Comparison of ENCODE assay signal across 7 cellular contexts in genomic region chr7:1045038-1045726, GRCh38. TPM values are rescaled to one million over a fixed set of nuclear protein-coding genes. Genes with fewer than 3 reads are reported as not detected.
DNase-seq lines count a peak whose midpoint lies in the region; ATAC-seq, FAIRE-seq and TF ChIP-seq lines count a peak whose summit lies in the region.

No MANE protein-coding gene starts in this region.

- H3K79me2 ChIP-seq in keratinocyte (ENCODE audit: control insufficient read depth, insufficient read depth, low read length) = peaks cover 13% of the 10 kb centered on the region

- peak overlapping the region; percentile 58 for H3K27ac Mint-ChIP-seq in activated T-helper 17 cell treated with anti-CD3 and anti-CD28 coated beads, Interleukin-2, amount 50 U/mL, for 72 hours

- no peak for FAIRE-seq in keratinocyte (lab: Jason Lieb, UNC)

- peak overlapping the region; percentile 72 for H3K4me2 ChIP-seq in keratinocyte (ENCODE audit: control insufficient read depth, extremely low read depth, insufficient read depth, low read depth, low read length)

- no peak for TF ChIP-seq EP300 in stomach (IDR thresholded peaks at IDR 0.05)

- H3K36me3 ChIP-seq in keratinocyte (ENCODE audit: control insufficient read depth in 2 of 2, extremely low read depth in 1 of 2, insufficient read depth in 2 of 2, low read length in 2 of 2) = no peaks in the 10 kb centered on the region
- H3K36me3 ChIP-seq in stomach = no peaks in the 10 kb centered on the region

- no peak for TF ChIP-seq CTCF in HL-60 (IDR thresholded peaks at IDR 0.05; ENCODE audit: insufficient read depth, low read length)
- TF ChIP-seq CTCF in keratinocyte (optimal IDR thresholded peaks at IDR 0.05 in 1 of 3, IDR thresholded peaks at IDR 0.05 in 1 of 3, conservative IDR thresholded peaks at IDR 0.05 in 1 of 3; ENCODE audit: extremely low read depth in 1 of 3, insufficient read depth in 2 of 3, low read length in 3 of 3) = no peak
- peak in 3 of 7 experiments; percentile 2 to 4 (median 2) for TF ChIP-seq CTCF in stomach (IDR thresholded peaks at IDR 0.05)

- peaks cover 44% of the 10 kb centered on the region for H3K4me1 Mint-ChIP-seq in activated T-helper 17 cell treated with anti-CD3 and anti-CD28 coated beads, Interleukin-2, amount 50 U/mL, for 72 hours

- H3K4me1 ChIP-seq in keratinocyte (ENCODE audit: control insufficient read depth, extremely low read depth, insufficient read depth, low read length) = peaks cover 13% of the 10 kb centered on the region
- H3K4me1 ChIP-seq in stomach = peaks cover 77 to 98% (median 92%) of the 10 kb centered on the region in 4 donors

- H3K9me3 Mint-ChIP-seq in activated T-helper 17 cell treated with anti-CD3 and anti-CD28 coated beads, Interleukin-2, amount 50 U/mL, for 72 hours = no peaks in the 10 kb centered on the region

- H3K4me3 ChIP-seq in HL-60 (replicated peaks; ENCODE audit: insufficient read depth, low read length) = peak overlapping the region; percentile 74
- no peak overlapping the region for H3K4me3 ChIP-seq in keratinocyte (ENCODE audit: control insufficient read depth in 2 of 3, extremely low read depth in 1 of 3, insufficient read depth in 2 of 3, low read depth in 1 of 3, low read length in 3 of 3)
- H3K4me3 ChIP-seq in stomach = peak overlapping the region; percentile 64 to 78 (median 72)

- no peak overlapping the region for H3K9ac ChIP-seq in keratinocyte (ENCODE audit: control insufficient read depth, extremely low read depth, insufficient read depth, low read length)

- H2AFZ ChIP-seq in keratinocyte (ENCODE audit: control insufficient read depth, low read length) = no peak overlapping the region

- no peak for TF ChIP-seq POLR2A in stomach (IDR thresholded peaks at IDR 0.05)

- no peak for ATAC-seq in activated T-helper 17 cell treated with anti-CD3 and anti-CD28 coated beads, Interleukin-2, amount 50 U/mL, for 72 hours (replicated peaks)

- no peaks in the 10 kb centered on the region for H3K27me3 ChIP-seq in HL-60 (ENCODE audit: insufficient read depth, poor library complexity, severe bottlenecking)
- no peaks in the 10 kb centered on the region for H3K27me3 ChIP-seq in keratinocyte (ENCODE audit: control insufficient read depth, extremely low read depth, insufficient read depth, low read length)
- H3K27me3 ChIP-seq in stomach = no peaks in the 10 kb centered on the region

- peaks cover 12% of the 10 kb centered on the region for H4K20me1 ChIP-seq in keratinocyte (ENCODE audit: control insufficient read depth, extremely low read depth, insufficient read depth, low read length)

- dilution Hi-C loops in keratinocyte (cut with MboI; ENCODE audit: extremely low pct_ligation_motif_present, low sequenced_read_pairs) = no loop called here

- H3K9me3 ChIP-seq in keratinocyte (ENCODE audit: control insufficient read depth, low read depth, low read length) (no peaks in the 10 kb centered on the region), stomach (no peaks in the 10 kb centered on the region)

- no peaks in the 10 kb centered on the region for H3K27me3 Mint-ChIP-seq in activated T-helper 17 cell treated with anti-CD3 and anti-CD28 coated beads, Interleukin-2, amount 50 U/mL, for 72 hours

- H3K27ac ChIP-seq in HL-60 (replicated peaks) (no peak overlapping the region; the same call in 1 of the 2 replicates), keratinocyte (ENCODE audit: control insufficient read depth, insufficient read depth, low read length) (no peak overlapping the region), stomach (peak overlapping the region; percentile 86 to 95 (median 93))

- 27 to 61% (median 39%) methylated on average over 11 to 13 of the region's 13 CpGs for WGBS in stomach, 5 donors

- DNase-seq in HL-60 (ENCODE audit: low read depth in 1 of 2, low spot score in 1 of 2) (no peak), keratinocyte (ENCODE audit: low read depth, low spot score) (no peak), stomach (no peak), SIG-M5 treated with dmso at 0.1 percent for 504 hours (lab: John Stamatoyannopoulos, UW; ENCODE audit: unreplicated experiment) (no peak), middle frontal gyrus (ENCODE audit: extremely low spot score, low spot score) (no peak), NCI-H2227 (lab: John Stamatoyannopoulos, UW; ENCODE audit: unreplicated experiment) (no peak)

- H3K36me3 Mint-ChIP-seq in activated T-helper 17 cell treated with anti-CD3 and anti-CD28 coated beads, Interleukin-2, amount 50 U/mL, for 72 hours (ENCODE audit: low read depth) = no peaks in the 10 kb centered on the region

- H3K4me3 Mint-ChIP-seq in activated T-helper 17 cell treated with anti-CD3 and anti-CD28 coated beads, Interleukin-2, amount 50 U/mL, for 72 hours = peak overlapping the region; percentile 87

- intact Hi-C loops in stomach (cut with DNase I; ENCODE audit: low total_unique reads) = no loop called here

- H3K9me1 ChIP-seq in keratinocyte (ENCODE audit: control insufficient read depth, extremely low read depth, insufficient read depth, low read length) = no peaks in the 10 kb centered on the region

RNA-seq across cellular contexts. Expression of gene GPR146, which starts 0.8 kb away (rescaled TPM):
- 10 to 100 TPM in 1 of 2 donors, 1 to 10 TPM in 1; 2.0 to 14.9 TPM for total RNA-seq in activated T-helper 17 cell treated with anti-CD3 and anti-CD28 coated beads, Interleukin-2, amount 50 U/mL, for 72 hours
- 0.13 to 0.24 TPM (median 0.15 TPM) in 3 replicates for polyA plus RNA-seq in keratinocyte
- 0.14 TPM for polyA plus RNA-seq in keratinocyte (2011; ENCODE audit: low read depth)
- polyA plus RNA-seq in keratinocyte (2011; cell fraction: cytosol; rRNA removed) = 0.10 TPM in 1 of 2 replicates, not detected in the other
- 0.16 and 0.23 TPM in 2 replicates for polyA plus RNA-seq in keratinocyte (2011; cell fraction: nucleus; rRNA removed)
- 0.23 TPM in 1 of 2 replicates, not detected in the other for polyA plus RNA-seq in keratinocyte (2012; ENCODE audit: low replicate concordance)
- 0.20 TPM in 1 of 3 replicates, not detected in the others for polyA minus RNA-seq in keratinocyte
- polyA minus RNA-seq in keratinocyte (2011; cell fraction: cytosol; rRNA and poly(A)+ RNA removed) = not detected
- polyA minus RNA-seq in keratinocyte (2011; cell fraction: nucleus; rRNA and poly(A)+ RNA removed) = not detected in 2 replicates
- 10 to 100 TPM in 1 of 5 donors, 1 to 10 TPM in 4; 2.0 to 13.6 (median 4.4) TPM for total RNA-seq in stomach
- polyA plus RNA-seq in stomach = 10 to 100 TPM in 2 of 3 donors, 1 to 10 TPM in 1; 6.4 to 14.6 (median 10.8) TPM

RNA-seq across cellular contexts. Expression of gene GPER1, which starts 42.7 kb away (rescaled TPM):
- total RNA-seq in activated T-helper 17 cell treated with anti-CD3 and anti-CD28 coated beads, Interleukin-2, amount 50 U/mL, for 72 hours = 1 to 10 TPM in 1 of 2 donors, under 1 TPM in 1; 0.24 to 1.1 TPM
- polyA plus RNA-seq in keratinocyte (0.05 to 0.21 TPM (median 0.08 TPM) in 3 replicates), stomach (10 to 100 TPM; 21.9 to 31.2 (median 26.0) TPM)
- polyA plus RNA-seq in keratinocyte (2011; ENCODE audit: low read depth) = not detected
- 0.04 and 0.12 TPM in 2 replicates for polyA plus RNA-seq in keratinocyte (2011; cell fraction: cytosol; rRNA removed)
- 0.09 and 0.13 TPM in 2 replicates for polyA plus RNA-seq in keratinocyte (2011; cell fraction: nucleus; rRNA removed)
- 0.10 and 0.39 TPM in 2 replicates for polyA plus RNA-seq in keratinocyte (2012; ENCODE audit: low replicate concordance)
- polyA minus RNA-seq in keratinocyte = not detected in 3 replicates
- not detected for polyA minus RNA-seq in keratinocyte (2011; cell fraction: cytosol; rRNA and poly(A)+ RNA removed)
- not detected in 2 replicates for polyA minus RNA-seq in keratinocyte (2011; cell fraction: nucleus; rRNA and poly(A)+ RNA removed)
- total RNA-seq in stomach = 10 to 100 TPM in 2 of 5 donors, 1 to 10 TPM in 1, under 1 TPM in 1, not detected in 1; 0.58 to 18.3 (median 9.7) TPM

Comparison
In these comparisons a context has a peak if more than half of its experiments do, and no peak if none do; other contexts are left out.
1. H3K27ac ChIP-seq: peak in stomach (5 of 5); none in HL-60 (single experiment) and keratinocyte (single experiment).
2. H3K4me3 ChIP-seq: peak in HL-60 (single experiment) and stomach (4 of 4); none in keratinocyte (0 of 3).